In the genomic region with DNA sequence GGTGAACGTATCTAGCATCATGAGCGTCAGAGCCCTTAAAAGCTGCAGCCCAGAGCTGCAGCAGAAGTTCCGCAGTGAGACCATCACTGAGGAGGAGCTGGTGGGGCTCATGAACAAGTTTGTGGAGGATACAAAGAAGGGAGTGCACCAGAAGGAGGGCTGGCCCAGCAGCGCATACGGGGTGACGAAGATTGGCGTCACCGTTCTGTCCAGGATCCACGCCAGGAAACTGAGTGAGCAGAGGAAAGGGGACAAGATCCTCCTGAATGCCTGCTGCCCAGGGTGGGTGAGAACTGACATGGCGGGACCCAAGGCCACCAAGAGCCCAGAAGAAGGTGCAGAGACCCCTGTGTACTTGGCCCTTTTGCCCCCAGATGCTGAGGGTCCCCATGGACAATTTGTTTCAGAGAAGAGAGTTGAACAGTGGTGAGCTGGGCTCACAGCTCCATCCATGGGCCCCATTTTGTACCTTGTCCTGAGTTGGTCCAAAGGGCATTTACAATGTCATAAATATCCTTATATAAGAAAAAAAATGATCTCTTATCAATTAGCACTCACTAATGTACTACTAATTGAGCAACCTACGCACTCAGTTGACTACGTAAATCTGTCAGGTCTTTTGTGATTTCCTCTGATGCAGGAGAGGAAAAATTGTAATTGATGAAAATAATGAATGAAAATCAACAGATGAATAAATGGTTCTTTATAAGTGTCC, we compare ENCODE assay signal across 21 cellular contexts. TPM values are rescaled to one million over a fixed set of nuclear protein-coding genes. Genes with fewer than 3 reads are reported as not detected.
DNase-seq lines count a peak whose midpoint lies in the region; ATAC-seq and TF ChIP-seq lines count a peak whose summit lies in the region.
"Had no signal": no experiment of that assay in that cellular context is flagged by ENCODE, and none has a peak within 500 bp of the region (broad histone marks: within the 10 kb centered on the region; RNA-seq: fewer than 3 reads in every experiment).

No MANE protein-coding gene starts in this region.

- CTCF ChIA-PET in mammary epithelial cell (lab: Charles Lee; ENCODE audit: low non-redundant PET), result no interaction called here

- H3K9me3 Mint-ChIP-seq in stimulated activated naive CD8-positive, alpha-beta T cell treated with anti-CD3 and anti-CD28 coated beads, Interleukin-15, Interleukin-2, amounts not matched to agents 100 ng/mL and 50 ng/mL, for 24 hours, result peaks cover 7% of the 10 kb centered on the region

- no peak overlapping the region for H3K9ac ChIP-seq in mammary epithelial cell (ENCODE audit: insufficient read depth, low read length)

- H3K27me3 ChIP-seq in mammary epithelial cell (ENCODE audit: insufficient read depth, low read length), result no peaks in the 10 kb centered on the region
- H3K27me3 ChIP-seq in right lobe of liver, result no peaks in the 10 kb centered on the region
- H3K27me3 ChIP-seq: foreskin keratinocyte, MG63, right atrium auricular region, vagina had no signal

- H3K27ac Mint-ChIP-seq in stimulated activated naive CD8-positive, alpha-beta T cell treated with anti-CD3 and anti-CD28 coated beads, Interleukin-15, Interleukin-2, amounts not matched to agents 100 ng/mL and 50 ng/mL, for 24 hours, result no peak overlapping the region
- H3K27ac Mint-ChIP-seq: activated CD8-positive, alpha-beta T cell treated with anti-CD3 and anti-CD28 coated beads, Interleukin-2, amount 10 ng/mL, durations not matched to agents 7 days and 5 days; activated T-cell treated with anti-CD3 and anti-CD28 coated beads, Interleukin-2, amount 50 U/mL, for 72 hours had no signal

- H3K4me1 Mint-ChIP-seq in stimulated activated naive CD8-positive, alpha-beta T cell treated with anti-CD3 and anti-CD28 coated beads, Interleukin-15, Interleukin-2, amounts not matched to agents 100 ng/mL and 50 ng/mL, for 24 hours (ENCODE audit: low read depth), result peaks cover 65% of the 10 kb centered on the region

- H3K79me2 ChIP-seq in mammary epithelial cell (ENCODE audit: insufficient read depth, low read length), result peaks cover 29% of the 10 kb centered on the region

- BruUV-seq in mammary epithelial cell (replicated peaks; lab: Mats Ljungman, UMichigan), result TSS peak; percentile 65

- TF ChIP-seq POLR2A in right lobe of liver (IDR thresholded peaks at IDR 0.05), result no peak

- no peak for ATAC-seq in stimulated activated naive CD8-positive, alpha-beta T cell treated with anti-CD3 and anti-CD28 coated beads, Interleukin-15, Interleukin-2, amounts not matched to agents 100 U/mL and 50 U/mL, for 24 hours
- peak in 1 of 4 donors; percentile 12 for ATAC-seq in right lobe of liver
- no peak for ATAC-seq in GM19328 (IDR thresholded peaks at IDR 0.05; ENCODE audit: unreplicated experiment)
- ATAC-seq: activated CD8-positive, alpha-beta T cell treated with anti-CD3 and anti-CD28 coated beads, Interleukin-2, amount 10 ng/mL, durations not matched to agents 7 days and 5 days; activated T-cell treated with anti-CD3 and anti-CD28 coated beads, Interleukin-2, amount 50 U/mL, for 72 hours; foreskin keratinocyte had no signal

- H3K4me3 ChIP-seq in mammary epithelial cell (replicated peaks in 1 of 3; ENCODE audit: insufficient read depth in 1 of 3, low read depth in 2 of 3, low read length in 3 of 3), result peak overlapping the region in 1 of 3 experiments; percentile 94
- peak overlapping the region in 1 of 3 donors; percentile 90 for H3K4me3 ChIP-seq in right lobe of liver
- H3K4me3 ChIP-seq: MG63, right atrium auricular region had no signal

- H3K36me3 ChIP-seq in mammary epithelial cell (ENCODE audit: insufficient read depth, low read length) (peaks cover 11% of the 10 kb centered on the region), right lobe of liver (peaks cover 0 to 7% (median 3%) of the 10 kb centered on the region in 4 donors)

- H3K36me3 Mint-ChIP-seq in stimulated activated naive CD8-positive, alpha-beta T cell treated with anti-CD3 and anti-CD28 coated beads, Interleukin-15, Interleukin-2, amounts not matched to agents 100 ng/mL and 50 ng/mL, for 24 hours (ENCODE audit: low read depth), result peaks cover 45% of the 10 kb centered on the region

- H3K4me2 ChIP-seq in mammary epithelial cell (ENCODE audit: insufficient read depth, low read depth, low read length), result peak overlapping the region; percentile 49

- peak overlapping the region; percentile 90 for H3K4me3 Mint-ChIP-seq in stimulated activated naive CD8-positive, alpha-beta T cell treated with anti-CD3 and anti-CD28 coated beads, Interleukin-15, Interleukin-2, amounts not matched to agents 100 ng/mL and 50 ng/mL, for 24 hours

- TF ChIP-seq CTCF in mammary epithelial cell (conservative IDR thresholded peaks at IDR 0.05 in 1 of 2, IDR thresholded peaks at IDR 0.05 in 1 of 2; ENCODE audit: extremely low read depth in 1 of 2, insufficient read depth in 1 of 2, low read depth in 1 of 2, low read length in 2 of 2) (no peak), right lobe of liver (IDR thresholded peaks at IDR 0.05) (no peak)

- dilution Hi-C loops in mammary epithelial cell (cut with HindIII; ENCODE audit: low sequenced_read_pairs), result no loop called here

- H3K27me3 Mint-ChIP-seq in stimulated activated naive CD8-positive, alpha-beta T cell treated with anti-CD3 and anti-CD28 coated beads, Interleukin-15, Interleukin-2, amounts not matched to agents 100 ng/mL and 50 ng/mL, for 24 hours, result no peaks in the 10 kb centered on the region

- no peaks in the 10 kb centered on the region for H4K20me1 ChIP-seq in mammary epithelial cell (ENCODE audit: insufficient read depth, low read length)

- H2AFZ ChIP-seq in mammary epithelial cell (ENCODE audit: low read depth, low read length), result no peak overlapping the region

- 98% methylated on average over 9 of the region's 12 CpGs for WGBS in mammary epithelial cell (ENCODE audit: low coverage, missing lambda C conversion rate)
- 81% methylated on average over 6 of the region's 12 CpGs for WGBS in right lobe of liver (ENCODE audit: insufficient coverage, low coverage, low lambda C conversion rate, missing lambda C conversion rate)

- peaks cover 9% of the 10 kb centered on the region for H3K9me3 ChIP-seq in mammary epithelial cell (replicated peaks; ENCODE audit: insufficient read depth, low read length)
- H3K9me3 ChIP-seq in right lobe of liver, result no peaks in the 10 kb centered on the region
- H3K9me3 ChIP-seq: vagina had no signal

- intact Hi-C loops in mammary epithelial cell (cut with micrococcal nuclease), result no loop called here
- intact Hi-C loops in right lobe of liver (cut with DNase I), result no loop called here

- H3K27ac ChIP-seq in mammary epithelial cell (ENCODE audit: insufficient read depth, low read depth, low read length) (no peak overlapping the region), right lobe of liver (peak overlapping the region in 2 of 3 donors; percentile 76 to 94)
- H3K27ac ChIP-seq: foreskin keratinocyte, right atrium auricular region, vagina had no signal

- in situ Hi-C loops in mammary epithelial cell (cut with MboI; ENCODE audit: low sequenced_read_pairs in 2 of 2), result no loop called here

- no peak for DNase-seq in stimulated activated naive CD8-positive, alpha-beta T cell treated with anti-CD3 and anti-CD28 coated beads, Interleukin-15, Interleukin-2, amounts not matched to agents 100 U/mL and 50 U/mL, for 24 hours
- DNase-seq in mammary epithelial cell, result no peak
- peak in 1 of 3 donors; percentile 67 for DNase-seq in right lobe of liver
- DNase-seq in HUDEP-2 (lab: John Stamatoyannopoulos, UW; ENCODE audit: unreplicated experiment in 76 of 76), result no peak
- no peak for DNase-seq in NCI-H524 (lab: John Stamatoyannopoulos, UW)
- no peak for DNase-seq in AG20443 (ENCODE audit: low spot score)
- DNase-seq: activated CD8-positive, alpha-beta T cell treated with anti-CD3 and anti-CD28 coated beads, Interleukin-2, amount 10 ng/mL, durations not matched to agents 7 days and 5 days; activated T-cell treated with anti-CD3 and anti-CD28 coated beads, Interleukin-2, amount 50 U/mL, for 72 hours; amniotic stem cell; cerebellar nuclear complex; COR-L47; EL; foreskin keratinocyte; MG63; NCI-H226; occipital lobe; SW 1271 had no signal

- H3K4me1 ChIP-seq in mammary epithelial cell (ENCODE audit: insufficient read depth, low read length), result peaks cover 45% of the 10 kb centered on the region
- H3K4me1 ChIP-seq in right lobe of liver, result peaks cover 0 to 47% (median 16%) of the 10 kb centered on the region in 4 donors

RNA-seq across cellular contexts. Expression of gene CBR1, which starts 2.8 kb away (rescaled TPM):
- 100 to 1,000 TPM in 1 of 2 donors, 10 to 100 TPM in 1; 95.0 to 105 TPM for total RNA-seq in mammary epithelial cell
- 267 TPM for polyA plus RNA-seq in mammary epithelial cell
- 93.5 TPM for polyA minus RNA-seq in mammary epithelial cell
- 100 to 1,000 TPM in 4 of 6 experiments, 10 to 100 TPM in 2; 59.1 to 688 (median 211) TPM for total RNA-seq in right lobe of liver

RNA-seq across cellular contexts. Expression of gene SETD4, which starts 12.3 kb away (rescaled TPM):
- 10 to 100 TPM; 21.3 to 29.5 TPM for total RNA-seq in mammary epithelial cell
- 9.9 TPM for polyA plus RNA-seq in mammary epithelial cell
- polyA minus RNA-seq in mammary epithelial cell, result 21.0 TPM
- 10 to 100 TPM in 1 of 6 experiments, 1 to 10 TPM in 5; 5.0 to 10.4 (median 7.3) TPM for total RNA-seq in right lobe of liver
